8 cellular contexts compared by ENCODE assay signal in genomic region chr18:76349067-76349715, GRCh38.
DNase-seq lines count a peak whose midpoint lies in the region; ATAC-seq and TF ChIP-seq lines count a peak whose summit lies in the region.

No MANE protein-coding gene starts in this region.

- in situ Hi-C loops in KBM-7 (cut with MboI; ENCODE audit: low pct_unique_long_range_greater_than_20kb, low sequenced_read_pairs): no loop called here

- H3K4me3 ChIP-seq in OCI-LY7 (ENCODE audit: low read depth, low read length, poor library complexity, severe bottlenecking) (no peak overlapping the region), fibroblast of mammary gland (ENCODE audit: control insufficient read depth, low read depth, low read length) (no peak overlapping the region), neural progenitor cell (peak overlapping the region; percentile 12)

- no peak overlapping the region for H3K27ac Mint-ChIP-seq in activated T-cell treated with anti-CD3 and anti-CD28 coated beads, Interleukin-2, amount 50 U/mL, for 24 hours
- peak overlapping the region; percentile 58 for H3K27ac Mint-ChIP-seq in neural progenitor cell

- DNase-seq in C1 segment of cervical spinal cord (lab: John Stamatoyannopoulos, UW) (peak in 9 of 14 donors; percentile 6 to 60 (median 34)), KBM-7 (peak; percentile 74), OCI-LY7 (ENCODE audit: low spot score) (peak; percentile 50), fibroblast of mammary gland (ENCODE audit: low read depth) (peak; percentile 73), neural progenitor cell (ENCODE audit: low spot score) (peak; percentile 87), substantia nigra (lab: John Stamatoyannopoulos, UW) (peak in 33 of 49 donors; percentile 14 to 61 (median 37))
- peak; percentile 74 for DNase-seq in activated T-cell treated with anti-CD3 and anti-CD28 coated beads, Interleukin-2, amount 50 U/mL, for 24 hours

- POLR2A ChIA-PET in OCI-LY7 (lab: Charles Lee): no interaction called here

- H3K27ac ChIP-seq in OCI-LY7 (ENCODE audit: low read depth, low read length, poor library complexity, severe bottlenecking) (no peak overlapping the region), neural progenitor cell (no peak overlapping the region), substantia nigra (ENCODE audit: low read depth, low read length, poor library complexity, severe bottlenecking) (no peak overlapping the region)

- peaks cover 6% of the 10 kb centered on the region for H3K27me3 Mint-ChIP-seq in activated T-cell treated with anti-CD3 and anti-CD28 coated beads, Interleukin-2, amount 50 U/mL, for 24 hours
- peaks cover 9% of the 10 kb centered on the region for H3K27me3 Mint-ChIP-seq in neural progenitor cell (ENCODE audit: insufficient read depth, low read depth)

- no TSS peak for BruUV-seq in OCI-LY7 (replicated peaks; lab: Mats Ljungman, UMichigan)

- H3K9me3 ChIP-seq in OCI-LY7 (ENCODE audit: low read length) (no peaks in the 10 kb centered on the region), neural progenitor cell (ENCODE audit: low read depth) (no peaks in the 10 kb centered on the region)

- H2AFZ ChIP-seq in OCI-LY7 (ENCODE audit: low read length): no peak overlapping the region
- peak overlapping the region; percentile 37 for H2AFZ ChIP-seq in neural progenitor cell (replicated peaks)

- H3K4me1 ChIP-seq in OCI-LY7 (ENCODE audit: insufficient read depth, low read length, poor library complexity, severe bottlenecking): no peaks in the 10 kb centered on the region
- H3K4me1 ChIP-seq in neural progenitor cell: no peaks in the 10 kb centered on the region

- no peaks in the 10 kb centered on the region for H4K20me1 ChIP-seq in OCI-LY7 (ENCODE audit: insufficient read depth, low read length)
- no peaks in the 10 kb centered on the region for H4K20me1 ChIP-seq in neural progenitor cell (ENCODE audit: low read depth)

- peaks cover 7% of the 10 kb centered on the region for H3K4me1 Mint-ChIP-seq in activated T-cell treated with anti-CD3 and anti-CD28 coated beads, Interleukin-2, amount 50 U/mL, for 24 hours (ENCODE audit: low read depth)
- H3K4me1 Mint-ChIP-seq in neural progenitor cell: peaks cover 16% of the 10 kb centered on the region

- TF ChIP-seq CTCF in OCI-LY7 (conservative IDR thresholded peaks at IDR 0.05; ENCODE audit: low read length): peak; percentile 80
- peak; percentile 91 for TF ChIP-seq CTCF in fibroblast of mammary gland (conservative IDR thresholded peaks at IDR 0.05; ENCODE audit: control insufficient read depth, insufficient read depth, low read depth, low read length)
- TF ChIP-seq CTCF in neural progenitor cell (IDR thresholded peaks at IDR 0.05): peak; percentile 94

- H3K36me3 Mint-ChIP-seq in activated T-cell treated with anti-CD3 and anti-CD28 coated beads, Interleukin-2, amount 50 U/mL, for 24 hours (ENCODE audit: low read depth): no peaks in the 10 kb centered on the region
- peaks cover 11% of the 10 kb centered on the region for H3K36me3 Mint-ChIP-seq in neural progenitor cell

- H3K9me2 ChIP-seq in OCI-LY7 (ENCODE audit: insufficient read depth, low read length): no peaks in the 10 kb centered on the region

- intact Hi-C loops in OCI-LY7 (cut with micrococcal nuclease; ENCODE audit: unreplicated experiment): no loop called here

- H3K79me2 ChIP-seq in OCI-LY7 (ENCODE audit: insufficient read depth, low read depth, low read length) (no peaks in the 10 kb centered on the region), neural progenitor cell (ENCODE audit: low read depth) (no peaks in the 10 kb centered on the region)

- H3K36me3 ChIP-seq in OCI-LY7 (ENCODE audit: insufficient read depth, low read length): no peaks in the 10 kb centered on the region
- H3K36me3 ChIP-seq in neural progenitor cell: no peaks in the 10 kb centered on the region

- peaks cover 8% of the 10 kb centered on the region for H3F3A ChIP-seq in neural progenitor cell (ENCODE audit: low read depth)

- H3K9ac ChIP-seq in neural progenitor cell: no peak overlapping the region

- H3K4me3 Mint-ChIP-seq in activated T-cell treated with anti-CD3 and anti-CD28 coated beads, Interleukin-2, amount 50 U/mL, for 24 hours: no peak overlapping the region
- H3K4me3 Mint-ChIP-seq in neural progenitor cell: peak overlapping the region; percentile 3

- CTCF ChIA-PET in OCI-LY7 (lab: Charles Lee; ENCODE audit: unreplicated experiment): no interaction called here

- peak; percentile 74 for ATAC-seq in GM19372 (IDR thresholded peaks at IDR 0.05; ENCODE audit: low read depth, unreplicated experiment)

- peaks cover 3% of the 10 kb centered on the region for H3K9me3 Mint-ChIP-seq in activated T-cell treated with anti-CD3 and anti-CD28 coated beads, Interleukin-2, amount 50 U/mL, for 24 hours
- peaks cover 10% of the 10 kb centered on the region for H3K9me3 Mint-ChIP-seq in neural progenitor cell

- no peaks in the 10 kb centered on the region for H3K27me3 ChIP-seq in neural progenitor cell

- no peak overlapping the region for H3K4me2 ChIP-seq in OCI-LY7 (ENCODE audit: low read length)
- H3K4me2 ChIP-seq in neural progenitor cell: peak overlapping the region; percentile 46

Comparison
In these comparisons a context has a peak if more than half of its experiments do, and no peak if none do; other contexts are left out.
1. DNase-seq: peak in every context shown above with its lines; median percentile 87 in neural progenitor cell; 74 in KBM-7; 74 in activated T-cell treated with anti-CD3 and anti-CD28 coated beads, Interleukin-2, amount 50 U/mL, for 24 hours; 73 in fibroblast of mammary gland; 50 in OCI-LY7; 37 in substantia nigra; 34 in C1 segment of cervical spinal cord.